ENCODE assay signal across 25 cellular contexts in genomic region chr5:10642367-10642766, GRCh38.
"Had no signal": no experiment of that assay in that cellular context is flagged by ENCODE, and none has a peak within 500 bp of the region (broad histone marks: within the 10 kb centered on the region; RNA-seq: fewer than 3 reads in every experiment).

No MANE protein-coding gene starts in this region.

- H3K4me3 Mint-ChIP-seq: activated CD8-positive, alpha-beta T cell treated with anti-CD3 and anti-CD28 coated beads for 36 hours; activated naive CD8-positive, alpha-beta T cell; activated T-cell treated with anti-CD3 and anti-CD28 coated beads, Interleukin-2, amount 50 U/mL, for 72 hours; brain; effector memory CD8-positive, alpha-beta T cell; mesothelial cell of epicardium; naive thymus-derived CD4-positive, alpha-beta T cell; neural progenitor cell; stimulated activated naive CD8-positive, alpha-beta T cell treated with anti-CD3 and anti-CD28 coated beads, Interleukin-15, Interleukin-2, amounts not matched to agents 100 ng/mL and 50 ng/mL, for 24 hours; type B pancreatic cell had no signal

- FAIRE-seq: TTC549 had no signal

- H3K9me3 ChIP-seq: ascending aorta, colonic mucosa, gastrocnemius medialis, left ventricle myocardium inferior, uterus had no signal

- DNase-seq: activated CD4-positive, alpha-beta T cell treated with anti-CD3 and anti-CD28 coated beads, Interleukin-2, amount 50 U/mL, for 1 hour; activated CD8-positive, alpha-beta T cell treated with anti-CD3 and anti-CD28 coated beads for 36 hours; activated effector memory CD4-positive, alpha-beta T cell treated with Interleukin-2 at 50 U/mL for 16 hours; activated naive CD4-positive, alpha-beta T cell treated with Interleukin-2 at 50 U/mL for 16 hours; activated T-cell treated with anti-CD3 and anti-CD28 coated beads, Interleukin-2, amount 50 U/mL, for 72 hours; cerebellar nuclear complex; colonic mucosa; effector memory CD8-positive, alpha-beta T cell; erythroblast; gastrocnemius medialis; glutamatergic neuron; left ventricle myocardium inferior; naive thymus-derived CD4-positive, alpha-beta T cell; right cardiac atrium; T-helper 9 cell; WERI-Rb-1 had no signal

- H3K4me1 Mint-ChIP-seq: mesothelial cell of epicardium had no signal

- H3K36me3 Mint-ChIP-seq: activated naive CD8-positive, alpha-beta T cell; neural progenitor cell had no signal

- ATAC-seq: activated CD8-positive, alpha-beta T cell treated with anti-CD3 and anti-CD28 coated beads for 36 hours; activated T-cell treated with anti-CD3 and anti-CD28 coated beads, Interleukin-2, amount 50 U/mL, for 72 hours; effector memory CD8-positive, alpha-beta T cell; gastrocnemius medialis; naive thymus-derived CD4-positive, alpha-beta T cell; right cardiac atrium had no signal

- H3K27ac Mint-ChIP-seq: activated CD8-positive, alpha-beta T cell treated with anti-CD3 and anti-CD28 coated beads for 36 hours; activated naive CD8-positive, alpha-beta T cell; activated T-cell treated with anti-CD3 and anti-CD28 coated beads, Interleukin-2, amount 50 U/mL, for 72 hours; effector memory CD8-positive, alpha-beta T cell; mesothelial cell of epicardium; naive thymus-derived CD4-positive, alpha-beta T cell; neural progenitor cell; stimulated activated naive CD8-positive, alpha-beta T cell treated with anti-CD3 and anti-CD28 coated beads, Interleukin-15, Interleukin-2, amounts not matched to agents 100 ng/mL and 50 ng/mL, for 24 hours; type B pancreatic cell had no signal

- H3K27me3 Mint-ChIP-seq: effector memory CD8-positive, alpha-beta T cell had no signal
